In the genomic region with DNA sequence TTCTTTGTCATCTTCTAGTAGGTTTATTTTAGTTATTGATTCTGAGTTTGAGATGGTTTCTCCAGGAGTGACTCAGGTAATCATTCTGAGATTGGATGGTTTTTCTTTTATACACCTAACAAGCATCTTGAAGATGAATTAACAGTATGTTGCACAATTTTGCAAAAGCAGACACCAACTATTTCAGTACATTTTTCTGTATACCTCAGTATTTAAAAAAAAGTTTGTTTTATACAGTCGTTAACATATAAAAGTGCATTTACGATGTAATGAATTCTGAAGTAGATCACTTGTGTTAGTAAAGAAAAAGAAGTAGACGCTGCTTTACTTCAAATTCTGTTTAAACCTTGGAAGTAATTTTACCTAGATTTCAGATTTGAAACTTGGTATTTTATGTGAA, we compare ENCODE assay signal across 11 cellular contexts. TPM values are rescaled to one million over a fixed set of nuclear protein-coding genes. Genes with fewer than 3 reads are reported as not detected.
A peak's percentile ranks its signal among the peaks of the same experiment; 100 is the strongest.
DNase-seq lines count a peak whose midpoint lies in the region; ATAC-seq and TF ChIP-seq lines count a peak whose summit lies in the region.
"Had no signal": no experiment of that assay in that cellular context is flagged by ENCODE, and none has a peak within 500 bp of the region (broad histone marks: within the 10 kb centered on the region; RNA-seq: fewer than 3 reads in every experiment).

No MANE protein-coding gene starts in this region.

- ATAC-seq in activated naive CD8-positive, alpha-beta T cell treated with anti-CD3 and anti-CD28 coated beads, Interleukin-2, amount 10 ng/mL, durations not matched to agents 7 days and 5 days (ENCODE audit: low read depth): no peak
- no peak for ATAC-seq in left lung
- no peak for ATAC-seq in GM21515 (IDR thresholded peaks at IDR 0.05; ENCODE audit: unreplicated experiment)

- H3K27ac Mint-ChIP-seq in activated naive CD4-positive, alpha-beta T cell treated with anti-CD3 and anti-CD28 coated beads, Interleukin-2, amount 10 ng/mL, durations not matched to agents 7 days and 5 days: no peak overlapping the region
- H3K27ac Mint-ChIP-seq in activated naive CD8-positive, alpha-beta T cell treated with anti-CD3 and anti-CD28 coated beads, Interleukin-2, amount 10 ng/mL, durations not matched to agents 7 days and 5 days: no peak overlapping the region

- H3K4me3 ChIP-seq in left lung (no peak overlapping the region), transverse colon (peak overlapping the region in 1 of 4 donors; percentile 88), BE2C (ENCODE audit: low read depth, low read length) (no peak overlapping the region)

- CTCF ChIA-PET in activated naive CD4-positive, alpha-beta T cell treated with anti-CD3 and anti-CD28 coated beads, Interleukin-2, amount 10 ng/mL, durations not matched to agents 7 days and 5 days (lab: Charles Lee): no interaction called here

- no peak for TF ChIP-seq EP300 in transverse colon (IDR thresholded peaks at IDR 0.05; ENCODE audit: low read depth)

- POLR2A ChIA-PET in activated naive CD8-positive, alpha-beta T cell treated with anti-CD3 and anti-CD28 coated beads, Interleukin-2, amount 10 ng/mL, durations not matched to agents 7 days and 5 days (lab: Charles Lee): no interaction called here

- H3K9me3 ChIP-seq in left lung: no peaks in the 10 kb centered on the region
- no peaks in the 10 kb centered on the region for H3K9me3 ChIP-seq in transverse colon
- H3K9me3 ChIP-seq in BE2C: no peaks in the 10 kb centered on the region

- peaks cover 4% of the 10 kb centered on the region for H3K27me3 Mint-ChIP-seq in activated naive CD4-positive, alpha-beta T cell treated with anti-CD3 and anti-CD28 coated beads, Interleukin-2, amount 10 ng/mL, durations not matched to agents 7 days and 5 days
- no peaks in the 10 kb centered on the region for H3K27me3 Mint-ChIP-seq in activated naive CD8-positive, alpha-beta T cell treated with anti-CD3 and anti-CD28 coated beads, Interleukin-2, amount 10 ng/mL, durations not matched to agents 7 days and 5 days

- H3K27ac ChIP-seq in left lung (peak overlapping the region; percentile 99), transverse colon (peak overlapping the region; percentile 99 to 100 (median 99))

- no peak for DNase-seq in activated naive CD4-positive, alpha-beta T cell treated with anti-CD3 and anti-CD28 coated beads, Interleukin-2, amount 10 ng/mL, durations not matched to agents 7 days and 5 days
- DNase-seq in activated naive CD4-positive, alpha-beta T cell treated with Interleukin-2 at 50 U/mL for 16 hours: no peak
- no peak for DNase-seq in activated naive CD8-positive, alpha-beta T cell treated with anti-CD3 and anti-CD28 coated beads, Interleukin-2, amount 10 ng/mL, durations not matched to agents 7 days and 5 days
- no peak for DNase-seq in left lung
- no peak for DNase-seq in transverse colon
- DNase-seq in BE2C: no peak
- DNase-seq in activated CD8-positive, alpha-beta memory T cell treated with anti-CD3 and anti-CD28 coated beads, Interleukin-2, amount 50 U/mL, for 48 hours: no peak
- DNase-seq: AML-193, dorsolateral prefrontal cortex, NCI-H510A treated with DMSO at 0.1 percent for 48 hours had no signal

- no peak for TF ChIP-seq POLR2A in transverse colon (IDR thresholded peaks at IDR 0.05)

- TF ChIP-seq CTCF in left lung (IDR thresholded peaks at IDR 0.05) (no peak), transverse colon (IDR thresholded peaks at IDR 0.05) (no peak), BE2C (IDR thresholded peaks at IDR 0.05; ENCODE audit: low read depth, low read length) (no peak)

- H3K4me3 Mint-ChIP-seq in activated naive CD4-positive, alpha-beta T cell treated with anti-CD3 and anti-CD28 coated beads, Interleukin-2, amount 10 ng/mL, durations not matched to agents 7 days and 5 days: peak overlapping the region; percentile 85
- peak overlapping the region; percentile 83 for H3K4me3 Mint-ChIP-seq in activated naive CD8-positive, alpha-beta T cell treated with anti-CD3 and anti-CD28 coated beads, Interleukin-2, amount 10 ng/mL, durations not matched to agents 7 days and 5 days

- H3K36me3 ChIP-seq in left lung: no peaks in the 10 kb centered on the region
- no peaks in the 10 kb centered on the region for H3K36me3 ChIP-seq in transverse colon
- no peaks in the 10 kb centered on the region for H3K36me3 ChIP-seq in BE2C

- in situ Hi-C loops in transverse colon (cut with MboI; ENCODE audit: low pct_ligation_motif_present in 1 of 4, low pct_unique_long_range_greater_than_20kb in 1 of 4, low sequenced_read_pairs in 3 of 4): loop anchor here in 1 of 4 donors (25.0 kb wide), 1 partner anchor 305 kb away; a partner anchor contains a TSS

- peaks cover 3% of the 10 kb centered on the region for H3K36me3 Mint-ChIP-seq in activated naive CD4-positive, alpha-beta T cell treated with anti-CD3 and anti-CD28 coated beads, Interleukin-2, amount 10 ng/mL, durations not matched to agents 7 days and 5 days
- peaks cover 2% of the 10 kb centered on the region for H3K36me3 Mint-ChIP-seq in activated naive CD8-positive, alpha-beta T cell treated with anti-CD3 and anti-CD28 coated beads, Interleukin-2, amount 10 ng/mL, durations not matched to agents 7 days and 5 days

- no peaks in the 10 kb centered on the region for H3K27me3 ChIP-seq in left lung
- H3K27me3 ChIP-seq in transverse colon: no peaks in the 10 kb centered on the region
- no peaks in the 10 kb centered on the region for H3K27me3 ChIP-seq in BE2C
- H3K27me3 ChIP-seq: dorsolateral prefrontal cortex had no signal

- intact Hi-C loops in left lung (cut with DNase I): no loop called here
- intact Hi-C loops in transverse colon (cut with DNase I; ENCODE audit: low total_unique reads): loop anchor here (10.0 kb wide), 1 partner anchor 62 kb away; no protein-coding TSS in a partner anchor

- H3K4me1 ChIP-seq in left lung (peaks cover 21 to 66% of the 10 kb centered on the region in 2 donors), transverse colon (peaks cover 21 to 70% (median 59%) of the 10 kb centered on the region in 4 donors), BE2C (no peaks in the 10 kb centered on the region; the same call in 1 of the 2 replicates)

- H3K9me3 Mint-ChIP-seq in activated naive CD4-positive, alpha-beta T cell treated with anti-CD3 and anti-CD28 coated beads, Interleukin-2, amount 10 ng/mL, durations not matched to agents 7 days and 5 days: peaks cover 2% of the 10 kb centered on the region
- H3K9me3 Mint-ChIP-seq in activated naive CD8-positive, alpha-beta T cell treated with anti-CD3 and anti-CD28 coated beads, Interleukin-2, amount 10 ng/mL, durations not matched to agents 7 days and 5 days: no peaks in the 10 kb centered on the region

- H3K4me1 Mint-ChIP-seq in activated naive CD4-positive, alpha-beta T cell treated with anti-CD3 and anti-CD28 coated beads, Interleukin-2, amount 10 ng/mL, durations not matched to agents 7 days and 5 days: peaks cover 32% of the 10 kb centered on the region
- H3K4me1 Mint-ChIP-seq in activated naive CD8-positive, alpha-beta T cell treated with anti-CD3 and anti-CD28 coated beads, Interleukin-2, amount 10 ng/mL, durations not matched to agents 7 days and 5 days: peaks cover 24% of the 10 kb centered on the region

- WGBS in transverse colon (ENCODE audit: low coverage in 1 of 2), 2 donors: 34 to 59% methylated on average over 3 of the region's 3 CpGs

RNA-seq across cellular contexts. Expression of a gene that starts 3.0 kb away (rescaled TPM):
- 100 to 1,000 TPM; 125 to 129 TPM for total RNA-seq in activated naive CD8-positive, alpha-beta T cell treated with anti-CD3 and anti-CD28 coated beads, Interleukin-2, amount 10 ng/mL, durations not matched to agents 7 days and 5 days
- total RNA-seq in left lung: 100 to 1,000 TPM; 197 to 214 TPM
- 100 to 1,000 TPM; 110 to 322 (median 213) TPM for total RNA-seq in transverse colon
- polyA plus RNA-seq in BE2C (2012; ENCODE audit: insufficient read depth, insufficient read length, low read depth): 103 TPM

RNA-seq across cellular contexts. Expression of a gene that starts 31.0 kb away (rescaled TPM):
- not detected for total RNA-seq in activated naive CD8-positive, alpha-beta T cell treated with anti-CD3 and anti-CD28 coated beads, Interleukin-2, amount 10 ng/mL, durations not matched to agents 7 days and 5 days
- under 1 TPM; 0.09 to 0.18 TPM for total RNA-seq in left lung
- total RNA-seq in transverse colon: under 1 TPM in 1 of 4 donors, not detected in 3; 0.27 TPM
- not detected for polyA plus RNA-seq in BE2C (2012; ENCODE audit: insufficient read depth, insufficient read length, low read depth)
